Comparison of ENCODE assay signal across 17 cellular contexts in genomic region chr1:2160691-2161320, GRCh38. TPM values are rescaled to one million over a fixed set of nuclear protein-coding genes. Genes with fewer than 3 reads are reported as not detected.
DNase-seq lines count a peak whose midpoint lies in the region; ATAC-seq lines count a peak whose summit lies in the region.
"Had no signal": no experiment of that assay in that cellular context is flagged by ENCODE, and none has a peak within 500 bp of the region (broad histone marks: within the 10 kb centered on the region; RNA-seq: fewer than 3 reads in every experiment).

No MANE protein-coding gene starts in this region.

- CTCF ChIA-PET in activated naive CD4-positive, alpha-beta T cell treated with anti-CD3 and anti-CD28 coated beads, Interleukin-2, amount 10 ng/mL, durations not matched to agents 7 days and 5 days (lab: Charles Lee) = interaction anchor here (1.4 kb wide), 1 partner anchor 21 kb away, joined by 4 read pairs; no protein-coding TSS in a partner anchor

- H3K27me3 Mint-ChIP-seq in activated naive CD4-positive, alpha-beta T cell treated with anti-CD3 and anti-CD28 coated beads, Interleukin-2, amount 10 ng/mL, durations not matched to agents 7 days and 5 days = no peaks in the 10 kb centered on the region

- peak overlapping the region; percentile 8 for H3K27ac ChIP-seq in angular gyrus (ENCODE audit: low read depth, low read length)
- H3K27ac ChIP-seq: GM23248, SJSA1 had no signal

- no peak for DNase-seq in activated naive CD4-positive, alpha-beta T cell treated with anti-CD3 and anti-CD28 coated beads, Interleukin-2, amount 10 ng/mL, durations not matched to agents 7 days and 5 days
- no peak for DNase-seq in activated naive CD4-positive, alpha-beta T cell treated with anti-CD3 and anti-CD28 coated beads, Interleukin-2, amount 50 U/mL, for 72 hours (ENCODE audit: low spot score in 2 of 2)
- no peak for DNase-seq in left colon
- DNase-seq in stimulated activated effector memory CD8-positive, alpha-beta T cell treated with anti-CD3 and anti-CD28 coated beads, Interleukin-12 subunit alpha, Interleukin-12 subunit beta, amount 100 ng/mL, for 72 hours (ENCODE audit: low spot score in 2 of 2) = no peak
- no peak for DNase-seq in SIG-M5 treated with dmso at 0.1 percent for 504 hours (lab: John Stamatoyannopoulos, UW; ENCODE audit: unreplicated experiment)
- DNase-seq in COLO829 (ENCODE audit: low spot score) = no peak
- DNase-seq: DMS79 treated with DMSO at 0.1 percent for 48 hours, GM23248, HFFc6, MM.1S, NCI-H146, NCI-H2081 treated with DMSO at 0.1 percent for 48 hours, NCI-H2227 treated with DMSO at 0.1 percent for 48 hours, NCI-H526 had no signal

- no peak for ATAC-seq in activated naive CD4-positive, alpha-beta T cell treated with anti-CD3 and anti-CD28 coated beads, Interleukin-2, amount 50 U/mL, for 72 hours
- ATAC-seq in left colon (peak; percentile 26), HG02763 (IDR thresholded peaks at IDR 0.05; ENCODE audit: unreplicated experiment) (no peak)
- peak; percentile 61 for ATAC-seq in stimulated activated effector memory CD8-positive, alpha-beta T cell treated with anti-CD3 and anti-CD28 coated beads, Interleukin-12 subunit alpha, Interleukin-12 subunit beta, amount 100 ng/mL, for 72 hours

- intact Hi-C loops in left colon (cut with DNase I, micrococcal nuclease) = no loop called here

- peaks cover 10% of the 10 kb centered on the region for H3K4me1 Mint-ChIP-seq in activated naive CD4-positive, alpha-beta T cell treated with anti-CD3 and anti-CD28 coated beads, Interleukin-2, amount 10 ng/mL, durations not matched to agents 7 days and 5 days
- peaks cover 10% of the 10 kb centered on the region for H3K4me1 Mint-ChIP-seq in stimulated activated effector memory CD8-positive, alpha-beta T cell treated with anti-CD3 and anti-CD28 coated beads, Interleukin-12 subunit alpha, Interleukin-12 subunit beta, amount 100 ng/mL, for 72 hours

- H3K27ac Mint-ChIP-seq in activated naive CD4-positive, alpha-beta T cell treated with anti-CD3 and anti-CD28 coated beads, Interleukin-2, amount 10 ng/mL, durations not matched to agents 7 days and 5 days = peak overlapping the region; percentile 38
- H3K27ac Mint-ChIP-seq in activated naive CD4-positive, alpha-beta T cell treated with anti-CD3 and anti-CD28 coated beads, Interleukin-2, amount 50 U/mL, for 72 hours = no peak overlapping the region
- peak overlapping the region; percentile 71 for H3K27ac Mint-ChIP-seq in stimulated activated effector memory CD8-positive, alpha-beta T cell treated with anti-CD3 and anti-CD28 coated beads, Interleukin-12 subunit alpha, Interleukin-12 subunit beta, amount 100 ng/mL, for 72 hours
- H3K27ac Mint-ChIP-seq: HFFc6 had no signal

- no peak overlapping the region for H3K4me3 Mint-ChIP-seq in activated naive CD4-positive, alpha-beta T cell treated with anti-CD3 and anti-CD28 coated beads, Interleukin-2, amount 10 ng/mL, durations not matched to agents 7 days and 5 days
- no peak overlapping the region for H3K4me3 Mint-ChIP-seq in stimulated activated effector memory CD8-positive, alpha-beta T cell treated with anti-CD3 and anti-CD28 coated beads, Interleukin-12 subunit alpha, Interleukin-12 subunit beta, amount 100 ng/mL, for 72 hours
- H3K4me3 Mint-ChIP-seq: HFFc6 had no signal

- H3K36me3 Mint-ChIP-seq in activated naive CD4-positive, alpha-beta T cell treated with anti-CD3 and anti-CD28 coated beads, Interleukin-2, amount 10 ng/mL, durations not matched to agents 7 days and 5 days = peaks cover 4% of the 10 kb centered on the region
- peaks cover 7 to 8% of the 10 kb centered on the region in 2 donors for H3K36me3 Mint-ChIP-seq in activated naive CD4-positive, alpha-beta T cell treated with anti-CD3 and anti-CD28 coated beads, Interleukin-2, amount 50 U/mL, for 72 hours
- no peaks in the 10 kb centered on the region for H3K36me3 Mint-ChIP-seq in stimulated activated effector memory CD8-positive, alpha-beta T cell treated with anti-CD3 and anti-CD28 coated beads, Interleukin-12 subunit alpha, Interleukin-12 subunit beta, amount 100 ng/mL, for 72 hours

- H3K9me3 Mint-ChIP-seq in activated naive CD4-positive, alpha-beta T cell treated with anti-CD3 and anti-CD28 coated beads, Interleukin-2, amount 10 ng/mL, durations not matched to agents 7 days and 5 days = no peaks in the 10 kb centered on the region
- H3K9me3 Mint-ChIP-seq in activated naive CD4-positive, alpha-beta T cell treated with anti-CD3 and anti-CD28 coated beads, Interleukin-2, amount 50 U/mL, for 72 hours = no peaks in the 10 kb centered on the region
- H3K9me3 Mint-ChIP-seq in stimulated activated effector memory CD8-positive, alpha-beta T cell treated with anti-CD3 and anti-CD28 coated beads, Interleukin-12 subunit alpha, Interleukin-12 subunit beta, amount 100 ng/mL, for 72 hours = no peaks in the 10 kb centered on the region

RNA-seq across cellular contexts. Expression of gene FAAP20, which starts 33.8 kb away (rescaled TPM):
- total RNA-seq in activated naive CD4-positive, alpha-beta T cell treated with anti-CD3 and anti-CD28 coated beads, Interleukin-2, amount 50 U/mL, for 72 hours = 10 to 100 TPM; 59.1 to 66.9 TPM
- 10 to 100 TPM; 28.5 to 32.6 TPM for total RNA-seq in left colon

Comparison
In these comparisons a context has a peak if more than half of its experiments do, and no peak if none do; other contexts are left out.
1. H3K27ac Mint-ChIP-seq: peak in activated naive CD4-positive, alpha-beta T cell treated with anti-CD3 and anti-CD28 coated beads, Interleukin-2, amount 10 ng/mL, durations not matched to agents 7 days and 5 days (single experiment) and stimulated activated effector memory CD8-positive, alpha-beta T cell treated with anti-CD3 and anti-CD28 coated beads, Interleukin-12 subunit alpha, Interleukin-12 subunit beta, amount 100 ng/mL, for 72 hours (single experiment); none in activated naive CD4-positive, alpha-beta T cell treated with anti-CD3 and anti-CD28 coated beads, Interleukin-2, amount 50 U/mL, for 72 hours (0 of 2).
2. ATAC-seq: peak in left colon (single experiment) and stimulated activated effector memory CD8-positive, alpha-beta T cell treated with anti-CD3 and anti-CD28 coated beads, Interleukin-12 subunit alpha, Interleukin-12 subunit beta, amount 100 ng/mL, for 72 hours (single experiment); none in activated naive CD4-positive, alpha-beta T cell treated with anti-CD3 and anti-CD28 coated beads, Interleukin-2, amount 50 U/mL, for 72 hours (0 of 2) and HG02763 (single experiment).